Comparison of ENCODE assay signal across 15 cellular contexts in the genomic region with DNA sequence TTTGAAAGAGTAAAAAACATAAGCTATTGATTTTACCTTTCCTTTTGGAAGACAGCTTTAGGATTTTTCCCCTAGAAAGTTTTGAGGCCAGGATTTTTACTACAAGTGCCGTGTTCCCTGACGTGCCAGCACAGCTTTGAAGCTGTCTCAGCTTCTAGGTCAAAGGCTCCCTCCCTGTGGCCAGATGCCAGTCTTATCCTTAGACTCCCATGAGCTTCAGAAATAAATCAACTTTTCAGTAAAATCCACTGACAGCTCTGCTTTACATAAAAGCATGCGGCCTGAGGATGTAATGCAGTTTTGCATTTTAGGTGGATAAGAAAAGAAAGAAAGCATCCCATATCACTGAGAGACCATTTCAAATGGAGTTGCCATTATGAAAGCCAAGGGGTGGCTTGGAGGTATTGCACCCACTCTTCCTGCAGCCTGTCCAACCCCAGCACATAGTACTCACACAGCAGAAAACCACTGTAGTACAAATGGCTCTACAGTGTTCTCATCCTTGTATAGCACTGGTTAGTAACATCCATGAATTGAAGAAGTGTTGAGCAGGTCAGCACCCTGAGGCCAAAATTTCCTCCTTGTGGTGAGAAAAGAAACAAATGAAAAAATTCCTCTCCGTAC. TPM values are rescaled to one million over a fixed set of nuclear protein-coding genes. Genes with fewer than 3 reads are reported as not detected.
A peak's percentile ranks its signal among the peaks of the same experiment; 100 is the strongest.
DNase-seq lines count a peak whose midpoint lies in the region; ATAC-seq and TF ChIP-seq lines count a peak whose summit lies in the region.
"Had no signal": no experiment of that assay in that cellular context is flagged by ENCODE, and none has a peak within 500 bp of the region (broad histone marks: within the 10 kb centered on the region; RNA-seq: fewer than 3 reads in every experiment).

No MANE protein-coding gene starts in this region.

- dilution Hi-C loops in IMR-90 (cut with HindIII; ENCODE audit: low sequenced_read_pairs, unreplicated experiment), result no loop called here

- no peak overlapping the region for H4K8ac ChIP-seq in IMR-90 (ENCODE audit: low read depth in 2 of 2, low read length in 2 of 2)

- no peak overlapping the region for H3K56ac ChIP-seq in IMR-90 (ENCODE audit: extremely low read depth, insufficient read depth, low read length)

- H3K27ac ChIP-seq in IMR-90 (ENCODE audit: insufficient read depth, low read length), result no peak overlapping the region
- no peak overlapping the region for H3K27ac ChIP-seq in CD4-positive, alpha-beta memory T cell (ENCODE audit: low read depth, low read length)

- H3K4ac ChIP-seq in IMR-90 (ENCODE audit: low read depth, low read length), result 0 out of 2 replicates have a peak overlapping the region, but pooled peaks have one; percentile 9

- POLR2A ChIA-PET in IMR-90 (lab: Charles Lee; ENCODE audit: unreplicated experiment), result interaction anchor here (0.6 kb wide), 1 partner anchor 98 kb away, joined by 3 read pairs; no protein-coding TSS in a partner anchor
- POLR2A ChIA-PET in CD4-positive, alpha-beta memory T cell (lab: Charles Lee; ENCODE audit: partially characterized antibody), result no interaction called here

- no peaks in the 10 kb centered on the region for H3K36me3 Mint-ChIP-seq in CD4-positive, alpha-beta memory T cell

- no peak overlapping the region; the same call in 1 of the 2 replicates for H3K18ac ChIP-seq in IMR-90 (ENCODE audit: low read depth, low read length)

- peak; percentile 29; the same call in 1 of the 2 replicates for ATAC-seq in IMR-90 (ENCODE audit: low read depth)
- ATAC-seq in omental fat pad (ENCODE audit: low FRiP score), result peak; percentile 57
- ATAC-seq in GM18867 (IDR thresholded peaks at IDR 0.05; ENCODE audit: unreplicated experiment), result no peak
- ATAC-seq in GM18858 (IDR thresholded peaks at IDR 0.05; ENCODE audit: unreplicated experiment), result no peak
- ATAC-seq: activated CD8-positive, alpha-beta T cell treated with anti-CD3 and anti-CD28 coated beads for 36 hours; right cardiac atrium; stimulated activated memory B cell treated with anti-CD40 and anti-IgM and Interleukin-4, amounts not matched to agents 10 μg/mL and 1 μg/mL and 100 μg/mL, for 72 hours had no signal

- H3K9ac ChIP-seq in IMR-90 (ENCODE audit: low read depth, low read length), result no peak overlapping the region

- no peak overlapping the region for H2BK5ac ChIP-seq in IMR-90 (ENCODE audit: low read depth, low read length, poor library complexity, severe bottlenecking)

- no peaks in the 10 kb centered on the region for H3K27me3 ChIP-seq in IMR-90 (ENCODE audit: control insufficient read depth, insufficient read depth, low read length)
- no peaks in the 10 kb centered on the region for H3K27me3 ChIP-seq in CD4-positive, alpha-beta memory T cell (ENCODE audit: insufficient read depth, low read length)

- no peak overlapping the region for H2BK120ac ChIP-seq in IMR-90 (ENCODE audit: low read depth, low read length)

- peaks cover 0 to 2% of the 10 kb centered on the region in 2 donors for H3K27me3 Mint-ChIP-seq in CD4-positive, alpha-beta memory T cell
- H3K27me3 Mint-ChIP-seq: activated CD8-positive, alpha-beta T cell treated with anti-CD3 and anti-CD28 coated beads for 36 hours; CD4-positive, alpha-beta T cell had no signal

- in situ Hi-C loops in IMR-90 (cut with MboI; ENCODE audit: low sequenced_read_pairs), result no loop called here

- H3K79me1 ChIP-seq in IMR-90 (ENCODE audit: low read depth in 1 of 2, low read length in 2 of 2), result no peaks in the 10 kb centered on the region

- H2AFZ ChIP-seq in IMR-90 (replicated peaks; ENCODE audit: low read length, poor library complexity), result no peak overlapping the region

- no peak overlapping the region; the same call in 1 of the 2 replicates for H4K5ac ChIP-seq in IMR-90 (ENCODE audit: low read depth, low read length)

- peaks cover under 1% of the 10 kb centered on the region; the same call in 1 of the 2 replicates for H3K9me1 ChIP-seq in IMR-90 (ENCODE audit: insufficient read depth, low read length)

- H3K27ac Mint-ChIP-seq in CD4-positive, alpha-beta memory T cell, result no peak overlapping the region
- H3K27ac Mint-ChIP-seq: activated CD8-positive, alpha-beta T cell treated with anti-CD3 and anti-CD28 coated beads for 36 hours; activated T-helper 2 cell treated with anti-CD3 and anti-CD28 coated beads, Interferon-gamma antibody, Interleukin-2, Interleukin-4, amounts not matched to agents 10 μg/mL and 5 μg/mL and 100 μg/mL, durations not matched to agents 14 hours and 24 hours and 36 hours; CD4-positive, alpha-beta T cell; stimulated activated memory B cell treated with anti-CD40 and anti-IgM and Interleukin-4, amounts not matched to agents 10 μg/mL and 1 μg/mL and 100 μg/mL, for 72 hours had no signal

- no peaks in the 10 kb centered on the region for H3K36me3 ChIP-seq in IMR-90 (ENCODE audit: control insufficient read depth, insufficient read depth, low read length)
- no peaks in the 10 kb centered on the region for H3K36me3 ChIP-seq in CD4-positive, alpha-beta memory T cell (ENCODE audit: insufficient read depth, low read length)

- no peak overlapping the region for H2AK9ac ChIP-seq in IMR-90 (replicated peaks; ENCODE audit: low read depth, low read length, poor library complexity)

- H3K23ac ChIP-seq in IMR-90 (ENCODE audit: low read depth, low read length), result no peak overlapping the region

- intact Hi-C loops in IMR-90 (cut with micrococcal nuclease), result no loop called here
- intact Hi-C loops in CD4-positive, alpha-beta memory T cell (cut with micrococcal nuclease), result no loop called here

- H3K9me3 Mint-ChIP-seq in CD4-positive, alpha-beta memory T cell, result peaks cover 0 to 5% (median 1%) of the 10 kb centered on the region in 8 donors
- H3K9me3 Mint-ChIP-seq: activated CD8-positive, alpha-beta T cell treated with anti-CD3 and anti-CD28 coated beads for 36 hours; CD4-positive, alpha-beta T cell had no signal

- H3K4me2 ChIP-seq in IMR-90 (ENCODE audit: low read depth, low read length), result no peak overlapping the region

- H4K20me1 ChIP-seq in IMR-90 (ENCODE audit: insufficient read depth, low read length), result no peaks in the 10 kb centered on the region

- DNase-seq in IMR-90 (no peak), choroid plexus epithelial cell (ENCODE audit: low read depth) (peak; percentile 47), omental fat pad (ENCODE audit: low spot score) (no peak)
- no peak for DNase-seq in activated CD4-positive, alpha-beta T cell treated with anti-CD3 and anti-CD28 coated beads for 1 hour
- no peak for DNase-seq in CD4-positive, alpha-beta memory T cell
- DNase-seq: activated CD8-positive, alpha-beta T cell treated with anti-CD3 and anti-CD28 coated beads for 36 hours; CD4-positive, alpha-beta T cell; NCI-H524; stimulated activated CD4-positive, alpha-beta T cell treated with anti-CD3 and anti-CD28 coated beads, Interleukin-4, amount 100 ng/mL, for 4 hours had no signal

- no peak overlapping the region for H4K91ac ChIP-seq in IMR-90 (ENCODE audit: insufficient read depth, low read depth, low read length)

- TF ChIP-seq RAD21 in IMR-90 (IDR thresholded peaks at IDR 0.05; ENCODE audit: low read length), result no peak

- BruUV-seq in IMR-90 (replicated peaks; lab: Mats Ljungman, UMichigan), result no TSS peak

- TF ChIP-seq POLR2A in IMR-90 (IDR thresholded peaks at IDR 0.05; ENCODE audit: low read depth, low read length), result no peak

- H2AK5ac ChIP-seq in IMR-90 (ENCODE audit: low read depth, low read length), result no peak overlapping the region

- peak overlapping the region; percentile 45; the same call in 1 of the 2 replicates for H3K14ac ChIP-seq in IMR-90 (replicated peaks; ENCODE audit: low read depth, low read length)

- CTCF ChIA-PET in IMR-90 (lab: Yijun Ruan, JAX), result interaction anchor here (0.8 to 1.6 kb wide), 3 partner anchors 12 to 164 kb away, joined by 3 to 5 read pairs (median 3); no protein-coding TSS in a partner anchor
- CTCF ChIA-PET in CD4-positive, alpha-beta memory T cell (lab: Charles Lee; ENCODE audit: partially characterized antibody), result interaction anchor here (6.8 to 9.4 kb wide), 2 partner anchors 14 to 262 kb away, joined by 68 to 83 read pairs; a partner anchor contains a TSS

- H3K4me1 ChIP-seq in IMR-90 (ENCODE audit: control insufficient read depth, insufficient read depth, low read length), result peaks cover 3% of the 10 kb centered on the region; the same call in 1 of the 2 replicates
- no peaks in the 10 kb centered on the region for H3K4me1 ChIP-seq in CD4-positive, alpha-beta memory T cell (ENCODE audit: insufficient read depth, low read length)

- H3K4me3 ChIP-seq in IMR-90 (ENCODE audit: insufficient read depth, low read depth, low read length) (no peak overlapping the region), choroid plexus epithelial cell (ENCODE audit: low read depth, low read length) (no peak overlapping the region)
- H3K4me3 ChIP-seq in CD4-positive, alpha-beta memory T cell (ENCODE audit: low read length in 2 of 2), result no peak overlapping the region

- no peaks in the 10 kb centered on the region for H3K9me3 ChIP-seq in IMR-90 (ENCODE audit: control insufficient read depth, insufficient read depth, low read length)
- no peaks in the 10 kb centered on the region for H3K9me3 ChIP-seq in CD4-positive, alpha-beta memory T cell (ENCODE audit: control insufficient read depth in 1 of 2, low read length in 2 of 2)

- WGBS in IMR-90 (ENCODE audit: extremely low coverage in 2 of 2, insufficient read length in 1 of 2), 2 experiments, result no CpG with 5 or more reads among the region's 4 CpGs

- H2BK15ac ChIP-seq in IMR-90 (ENCODE audit: low read depth, low read length), result peak overlapping the region; percentile 43; the same call in 1 of the 3 replicates

- TF ChIP-seq CTCF in GM12873 (IDR thresholded peaks at IDR 0.05; ENCODE audit: insufficient read depth, low read depth, low read length, missing control alignments) (peak; percentile 10), IMR-90 (conservative IDR thresholded peaks at IDR 0.05; ENCODE audit: low read depth, low read length) (no peak), choroid plexus epithelial cell (conservative IDR thresholded peaks at IDR 0.05; ENCODE audit: low read depth, low read length) (peak; percentile 33), omental fat pad (IDR thresholded peaks at IDR 0.05) (no peak)

- no peak overlapping the region for H2BK20ac ChIP-seq in IMR-90 (ENCODE audit: low read depth, low read length)

- H3K4me3 Mint-ChIP-seq in CD4-positive, alpha-beta memory T cell, result no peak overlapping the region
- H3K4me3 Mint-ChIP-seq: activated CD8-positive, alpha-beta T cell treated with anti-CD3 and anti-CD28 coated beads for 36 hours; CD4-positive, alpha-beta T cell; stimulated activated memory B cell treated with anti-CD40 and anti-IgM and Interleukin-4, amounts not matched to agents 10 μg/mL and 1 μg/mL and 100 μg/mL, for 72 hours had no signal

- peaks cover under 1 to 8% (median 5%) of the 10 kb centered on the region in 4 donors for H3K4me1 Mint-ChIP-seq in CD4-positive, alpha-beta memory T cell

TF ChIP-seq in IMR-90, 13 proteins besides CTCF, POLR2A, EP300 and RAD21 (continues in another document):
- no peak for TF ChIP-seq SMC3 (IDR thresholded peaks at IDR 0.05; ENCODE audit: low read depth, low read length)

RNA-seq across cellular contexts. Expression of a gene that starts 15.2 kb away (rescaled TPM):
- 11.1 and 13.9 TPM in 2 replicates for total RNA-seq in IMR-90 (2012; rRNA removed)
- polyA plus RNA-seq in IMR-90 (2012; rRNA removed), result 7.3 and 9.7 TPM in 2 replicates
- 3.4 and 8.9 TPM in 2 replicates for polyA plus RNA-seq in IMR-90 (2012; cell fraction: cytosol; rRNA removed)
- polyA plus RNA-seq in IMR-90 (2012; cell fraction: nucleus; rRNA removed; ENCODE audit: low replicate concordance), result 20.5 and 29.3 TPM in 2 replicates
- total RNA-seq in omental fat pad, result 10 to 100 TPM; 26.4 to 46.4 (median 36.1) TPM
- 10 to 100 TPM; 94.7 to 97.4 TPM for total RNA-seq in CD4-positive, alpha-beta memory T cell
- 10 to 100 TPM; 10.5 to 19.1 TPM for polyA plus RNA-seq in CD4-positive, alpha-beta memory T cell

Comparison
In these comparisons a context has a peak if more than half of its experiments do, and no peak if none do; other contexts are left out.
1. CTCF ChIP-seq: peak in GM12873 (single experiment) and choroid plexus epithelial cell (single experiment); none in IMR-90 (single experiment) and omental fat pad (0 of 3).
2. ATAC-seq: peak in IMR-90 (single experiment) and omental fat pad (single experiment); none in GM18867 (single experiment) and GM18858 (single experiment).